Comparison of ENCODE assay signal across 8 cellular contexts in the genomic region with DNA sequence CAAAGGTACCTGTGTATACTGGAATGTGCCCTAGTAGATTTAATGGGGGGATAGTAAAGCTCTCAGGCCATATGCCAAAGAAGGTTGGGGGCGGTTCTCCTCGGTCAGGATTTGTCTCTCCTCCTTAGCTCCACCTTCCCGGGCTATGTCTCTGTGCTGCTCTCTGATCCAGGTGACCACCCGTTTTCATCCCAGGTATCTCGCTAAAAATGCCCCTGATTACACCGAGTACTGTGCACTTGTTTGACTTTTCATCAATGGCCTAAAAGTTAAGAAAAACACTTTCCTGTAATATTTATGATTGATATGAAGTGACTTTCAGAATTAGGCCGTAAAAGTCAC. TPM values are rescaled to one million over a fixed set of nuclear protein-coding genes. Genes with fewer than 3 reads are reported as not detected.
A peak's percentile ranks its signal among the peaks of the same experiment; 100 is the strongest.
DNase-seq lines count a peak whose midpoint lies in the region; ATAC-seq and TF ChIP-seq lines count a peak whose summit lies in the region.

No MANE protein-coding gene starts in this region.

- peaks cover 30% of the 10 kb centered on the region for H3K4me1 ChIP-seq in body of pancreas
- H3K4me1 ChIP-seq in lower lobe of right lung, result peaks cover 16% of the 10 kb centered on the region

- intact Hi-C loops in body of pancreas (cut with DNase I) (no loop called here), lower lobe of right lung (cut with DNase I) (no loop called here)

- H3K4me3 ChIP-seq in body of pancreas (peak overlapping the region in 1 of 2 donors; percentile 94), lower lobe of right lung (peak overlapping the region; percentile 100)

- DNase-seq in DMS79 treated with DMSO at 0.1 percent for 48 hours (lab: John Stamatoyannopoulos, UW), result peak; percentile 24
- DNase-seq in M059J (ENCODE audit: low read depth), result peak; percentile 19
- DNase-seq in body of pancreas, result no peak
- DNase-seq in lower lobe of right lung, result no peak
- DNase-seq in stimulated activated CD4-positive, alpha-beta T cell treated with anti-CD3 and anti-CD28 coated beads, Interleukin-15, amount 100 ng/mL, for 24 hours, result no peak
- no peak for DNase-seq in GF-D8 (lab: John Stamatoyannopoulos, UW)

- H3K9me3 ChIP-seq in body of pancreas (no peaks in the 10 kb centered on the region), lower lobe of right lung (no peaks in the 10 kb centered on the region)

- TF ChIP-seq POLR2A in body of pancreas (IDR thresholded peaks at IDR 0.05), result no peak

- H3K27me3 ChIP-seq in body of pancreas (no peaks in the 10 kb centered on the region), lower lobe of right lung (ENCODE audit: low read depth) (no peaks in the 10 kb centered on the region)

- H3K36me3 ChIP-seq in body of pancreas (replicated peaks in 1 of 2; ENCODE audit: insufficient read depth in 1 of 2, low read depth in 2 of 2) (peaks cover 5 to 21% of the 10 kb centered on the region in 2 donors), lower lobe of right lung (peaks cover 61% of the 10 kb centered on the region)

- TF ChIP-seq CTCF in body of pancreas (IDR thresholded peaks at IDR 0.05) (no peak), lower lobe of right lung (IDR thresholded peaks at IDR 0.05) (no peak)

- ATAC-seq in body of pancreas, result no peak
- no peak for ATAC-seq in lower lobe of right lung
- ATAC-seq in GM21576 (IDR thresholded peaks at IDR 0.05; ENCODE audit: unreplicated experiment), result no peak
- no peak for ATAC-seq in HG03175 (IDR thresholded peaks at IDR 0.05; ENCODE audit: unreplicated experiment)

- peak overlapping the region in 3 of 4 donors; percentile 63 to 90 (median 66) for H3K27ac ChIP-seq in body of pancreas
- peak overlapping the region; percentile 89 for H3K27ac ChIP-seq in lower lobe of right lung

- WGBS in body of pancreas, 2 donors, result 4 to 9% methylated on average over 7 of the region's 7 CpGs

RNA-seq across cellular contexts. Expression of gene NDUFS6, which starts 0.7 kb away (rescaled TPM):
- total RNA-seq in M059J (2014; rRNA removed; shearing (Covaris generic)), result 60.0 and 159 TPM in 2 replicates
- total RNA-seq in body of pancreas (10 to 100 TPM; 12.5 to 41.9 TPM), lower lobe of right lung (21.3 TPM)

RNA-seq across cellular contexts. Expression of gene MRPL36, which starts 2.3 kb away (rescaled TPM):
- total RNA-seq in M059J (2014; rRNA removed; shearing (Covaris generic)), result 55.7 and 57.9 TPM in 2 replicates
- total RNA-seq in body of pancreas, result 10 to 100 TPM in 1 of 2 donors, 1 to 10 TPM in 1; 4.9 to 16.3 TPM
- total RNA-seq in lower lobe of right lung, result 25.1 TPM

Comparison
In these comparisons a context has a peak if more than half of its experiments do, and no peak if none do; other contexts are left out.
1. DNase-seq: peak in DMS79 treated with DMSO at 0.1 percent for 48 hours (single experiment) and M059J (single experiment); none in body of pancreas (0 of 4), lower lobe of right lung (single experiment), stimulated activated CD4-positive, alpha-beta T cell treated with anti-CD3 and anti-CD28 coated beads, Interleukin-15, amount 100 ng/mL, for 24 hours (single experiment) and GF-D8 (single experiment).